8 cellular contexts compared by ENCODE assay signal in the genomic region with DNA sequence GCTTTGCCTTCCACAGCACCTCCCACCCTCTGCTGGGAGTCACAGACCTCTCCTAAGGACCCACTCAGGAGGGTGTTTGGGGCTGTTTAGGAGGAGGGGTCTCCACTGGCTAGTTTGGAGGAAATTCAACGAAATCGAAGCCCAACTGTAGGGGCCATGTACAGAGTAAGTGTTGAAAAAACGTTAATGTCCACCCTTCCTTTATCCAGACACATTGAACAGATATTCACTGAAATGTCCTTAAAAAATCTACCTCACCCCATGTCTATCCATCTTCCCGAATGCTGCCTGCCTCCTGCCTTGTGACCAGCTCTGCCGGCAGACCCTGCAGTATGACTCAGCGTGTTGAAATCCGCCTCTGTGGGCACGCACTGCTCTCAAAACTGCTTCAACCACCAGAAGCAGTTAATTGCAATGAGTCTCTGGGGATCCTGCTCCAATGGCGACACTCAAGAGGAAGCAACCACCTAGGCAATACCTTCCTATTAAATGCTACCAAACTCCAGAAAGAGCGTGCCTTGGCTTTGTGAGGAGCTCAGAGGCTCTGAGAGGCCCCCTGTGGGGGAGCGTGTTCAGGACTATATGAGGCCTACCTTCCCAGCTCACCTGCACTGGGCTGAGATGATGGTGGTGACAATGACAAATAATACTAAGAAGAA.
A peak's percentile ranks its signal among the peaks of the same experiment; 100 is the strongest.
DNase-seq lines count a peak whose midpoint lies in the region; ATAC-seq and TF ChIP-seq lines count a peak whose summit lies in the region.

No MANE protein-coding gene starts in this region.

- no peak for ATAC-seq in GM18520 (IDR thresholded peaks at IDR 0.05; ENCODE audit: unreplicated experiment)

- peak; percentile 91 for DNase-seq in GM04504 (ENCODE audit: low read depth)
- DNase-seq in NCI-H2227 treated with DMSO at 0.1 percent for 48 hours (lab: John Stamatoyannopoulos, UW), result peak; percentile 77
- DNase-seq in astrocyte of the spinal cord (ENCODE audit: low read depth, low spot score), result peak; percentile 93
- DNase-seq in inferior parietal cortex (ENCODE audit: extremely low spot score), result peak; percentile 69
- peak; percentile 80 for DNase-seq in spleen
- DNase-seq in NCI-H1105 (lab: John Stamatoyannopoulos, UW), result no peak
- DNase-seq in activated naive CD4-positive, alpha-beta T cell treated with anti-CD3 and anti-CD28 coated beads, Interleukin-2, amount 50 U/mL, for 16 hours, result no peak

- intact Hi-C loops in spleen (cut with DNase I; ENCODE audit: low total_unique reads), result no loop called here

- no peaks in the 10 kb centered on the region for H3K9me3 ChIP-seq in spleen

- H3K4me3 ChIP-seq in astrocyte of the spinal cord (ENCODE audit: low read depth, low read length) (no peak overlapping the region), spleen (no peak overlapping the region)

- 41 to 52% (median 51%) methylated on average over 10 to 11 of the region's 11 CpGs for WGBS in spleen, 5 donors

- no peak for TF ChIP-seq POLR2A in spleen (IDR thresholded peaks at IDR 0.05)

- H3K27me3 ChIP-seq in spleen (replicated peaks in 1 of 7), result no peaks in the 10 kb centered on the region

- H3K36me3 ChIP-seq in spleen, result no peaks in the 10 kb centered on the region

- in situ Hi-C loops in astrocyte of the spinal cord (cut with HindIII; ENCODE audit: low sequenced_read_pairs), result no loop called here

- H3K27ac ChIP-seq in spleen, result peak overlapping the region; percentile 22 to 87 (median 80)

- TF ChIP-seq CTCF in astrocyte of the spinal cord (IDR thresholded peaks at IDR 0.05; ENCODE audit: low read depth, low read length) (no peak), spleen (IDR thresholded peaks at IDR 0.05 in 8 of 11, conservative IDR thresholded peaks at IDR 0.05 in 3 of 11) (no peak)

- H3K4me1 ChIP-seq in spleen, result peaks cover 0 to 30% (median 20%) of the 10 kb centered on the region in 6 donors

Comparison
In these comparisons a context has a peak if more than half of its experiments do, and no peak if none do; other contexts are left out.
1. DNase-seq: peak in GM04504 (single experiment), NCI-H2227 treated with DMSO at 0.1 percent for 48 hours (single experiment), astrocyte of the spinal cord (single experiment), inferior parietal cortex (single experiment) and spleen (single experiment); none in NCI-H1105 (single experiment) and activated naive CD4-positive, alpha-beta T cell treated with anti-CD3 and anti-CD28 coated beads, Interleukin-2, amount 50 U/mL, for 16 hours (single experiment).